In the genomic region with DNA sequence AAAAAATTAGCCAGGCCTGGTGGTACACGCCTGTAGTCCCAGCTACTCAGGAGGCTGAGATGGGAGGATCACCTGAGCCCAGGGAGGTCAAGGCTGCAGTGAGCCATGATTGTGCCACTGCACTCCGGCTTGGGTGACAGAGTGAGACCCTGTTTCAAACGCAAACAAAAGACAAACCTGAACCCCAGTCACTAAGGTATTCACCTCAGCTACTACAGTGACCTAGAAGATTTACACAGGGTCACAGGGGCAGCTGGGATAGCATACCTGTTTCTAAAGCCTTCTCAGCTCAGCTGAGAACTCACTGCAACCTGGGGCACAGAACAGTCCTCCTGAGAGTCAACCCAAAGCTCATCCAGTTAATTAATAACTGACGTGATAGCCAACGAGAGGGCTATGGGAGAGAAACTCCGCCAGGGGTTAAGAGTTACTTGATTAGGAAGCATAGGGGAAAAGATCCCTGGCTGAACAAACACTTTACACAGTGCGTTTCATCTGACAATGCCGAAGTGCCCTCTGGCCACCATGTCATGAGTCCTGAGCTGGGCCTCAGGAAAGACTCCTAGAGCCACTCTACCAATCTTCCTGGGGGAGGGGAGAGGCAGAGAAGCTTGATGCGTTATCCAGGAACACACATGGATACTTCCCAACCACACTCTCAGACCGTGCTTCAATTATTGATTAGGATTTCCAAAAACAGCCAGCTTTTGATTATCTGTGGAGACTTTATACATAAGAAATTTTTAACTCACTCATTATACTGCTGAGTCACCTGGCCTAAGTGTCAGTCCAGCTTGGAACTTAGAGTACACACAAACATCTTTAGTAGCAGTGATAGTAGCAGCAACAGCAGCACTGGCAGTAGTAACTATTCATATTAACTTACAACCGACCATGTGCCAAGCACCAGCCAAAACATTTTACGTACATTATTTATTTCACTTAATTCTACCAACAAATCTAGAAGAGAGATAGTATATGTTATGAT, we compare ENCODE assay signal across 1 cellular context.
A peak's percentile ranks its signal among the peaks of the same experiment; 100 is the strongest.
TF ChIP-seq lines count a peak whose summit lies in the region.

No MANE protein-coding gene starts in this region.

TF ChIP-seq in HepG2, 621 proteins besides CTCF, POLR2A, EP300 and RAD21 (continued from another document and continues in another):
- TF ChIP-seq MBD4 (IDR thresholded peaks at IDR 0.05; ENCODE audit: borderline replicate concordance, low read length) (peak; percentile 62; the same call in 1 of the 2 replicates), ZIK1 (CRISPR knock-in tag; IDR thresholded peaks at IDR 0.05; ENCODE audit: borderline replicate concordance, low read depth) (no peak), TCF7L2 (IDR thresholded peaks at IDR 0.05; ENCODE audit: low read depth, low read length) (0 out of 2 replicates have a peak, but pooled peaks have one; percentile 20), HOXA5 (CRISPR knock-in tag; IDR thresholded peaks at IDR 0.05) (0 out of 2 replicates have a peak, but pooled peaks have one; percentile 73), ZMYM2 (CRISPR knock-in tag; IDR thresholded peaks at IDR 0.05) (peak; percentile 95), MXI1 (IDR thresholded peaks at IDR 0.05; ENCODE audit: borderline replicate concordance, low read depth, low read length) (peak; percentile 32; the same call in 1 of the 3 replicates), NAIF1 (CRISPR knock-in tag; IDR thresholded peaks at IDR 0.05; ENCODE audit: borderline replicate concordance) (no peak), JDP2 (CRISPR knock-in tag; IDR thresholded peaks at IDR 0.05; ENCODE audit: borderline replicate concordance) (no peak), TSC22D2 (CRISPR knock-in tag; IDR thresholded peaks at IDR 0.05; ENCODE audit: borderline replicate concordance) (no peak), ZNF75D (CRISPR knock-in tag; IDR thresholded peaks at IDR 0.05; ENCODE audit: borderline replicate concordance) (no peak), NCOA5 (CRISPR knock-in tag; IDR thresholded peaks at IDR 0.05) (no peak), ZNF776 (CRISPR knock-in tag; IDR thresholded peaks at IDR 0.05) (no peak), DMAP1 (CRISPR knock-in tag; IDR thresholded peaks at IDR 0.05) (peak; percentile 52; the same call in 1 of the 2 replicates), ZNF205 (CRISPR knock-in tag; IDR thresholded peaks at IDR 0.05) (peak; percentile 43; the same call in 1 of the 2 replicates), ZNF790 (CRISPR knock-in tag; IDR thresholded peaks at IDR 0.05; ENCODE audit: borderline replicate concordance) (0 out of 2 replicates have a peak, but pooled peaks have one; percentile 45), KDM6A (CRISPR knock-in tag; IDR thresholded peaks at IDR 0.05; ENCODE audit: low read depth) (peak; percentile 70), MATR3 (CRISPR knock-in tag; IDR thresholded peaks at IDR 0.05) (no peak), ZFP1 (CRISPR knock-in tag; IDR thresholded peaks at IDR 0.05) (0 out of 2 replicates have a peak, but pooled peaks have one; percentile 40), RCOR2 (CRISPR knock-in tag; IDR thresholded peaks at IDR 0.05) (peak; percentile 89; the same call in 1 of the 2 replicates), PCBP2 (optimal IDR thresholded peaks at IDR 0.05; ENCODE audit: low read depth, low read length, poor library complexity, severe bottlenecking) (no peak), ZNF577 (CRISPR knock-in tag; IDR thresholded peaks at IDR 0.05; ENCODE audit: borderline replicate concordance, low read depth) (no peak), RARA (CRISPR knock-in tag; IDR thresholded peaks at IDR 0.05) (peak; percentile 93), GATA4 (IDR thresholded peaks at IDR 0.05; ENCODE audit: borderline replicate concordance, low read depth) (peak; percentile 62; the same call in 1 of the 2 replicates), JUND (CRISPR knock-in tag; IDR thresholded peaks at IDR 0.05) (no peak), FOSL1 (CRISPR knock-in tag; IDR thresholded peaks at IDR 0.05; ENCODE audit: borderline replicate concordance) (no peak), IKZF4 (CRISPR knock-in tag; IDR thresholded peaks at IDR 0.05; ENCODE audit: borderline replicate concordance, low read depth, not compliant biosample characterization) (no peak)
- TF ChIP-seq, protein P1, sequence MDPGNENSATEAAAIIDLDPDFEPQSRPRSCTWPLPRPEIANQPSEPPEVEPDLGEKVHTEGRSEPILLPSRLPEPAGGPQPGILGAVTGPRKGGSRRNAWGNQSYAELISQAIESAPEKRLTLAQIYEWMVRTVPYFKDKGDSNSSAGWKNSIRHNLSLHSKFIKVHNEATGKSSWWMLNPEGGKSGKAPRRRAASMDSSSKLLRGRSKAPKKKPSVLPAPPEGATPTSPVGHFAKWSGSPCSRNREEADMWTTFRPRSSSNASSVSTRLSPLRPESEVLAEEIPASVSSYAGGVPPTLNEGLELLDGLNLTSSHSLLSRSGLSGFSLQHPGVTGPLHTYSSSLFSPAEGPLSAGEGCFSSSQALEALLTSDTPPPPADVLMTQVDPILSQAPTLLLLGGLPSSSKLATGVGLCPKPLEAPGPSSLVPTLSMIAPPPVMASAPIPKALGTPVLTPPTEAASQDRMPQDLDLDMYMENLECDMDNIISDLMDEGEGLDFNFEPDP (CRISPR knock-in tag; conservative IDR thresholded peaks at IDR 0.05): no peak
- TF ChIP-seq, protein P2, sequence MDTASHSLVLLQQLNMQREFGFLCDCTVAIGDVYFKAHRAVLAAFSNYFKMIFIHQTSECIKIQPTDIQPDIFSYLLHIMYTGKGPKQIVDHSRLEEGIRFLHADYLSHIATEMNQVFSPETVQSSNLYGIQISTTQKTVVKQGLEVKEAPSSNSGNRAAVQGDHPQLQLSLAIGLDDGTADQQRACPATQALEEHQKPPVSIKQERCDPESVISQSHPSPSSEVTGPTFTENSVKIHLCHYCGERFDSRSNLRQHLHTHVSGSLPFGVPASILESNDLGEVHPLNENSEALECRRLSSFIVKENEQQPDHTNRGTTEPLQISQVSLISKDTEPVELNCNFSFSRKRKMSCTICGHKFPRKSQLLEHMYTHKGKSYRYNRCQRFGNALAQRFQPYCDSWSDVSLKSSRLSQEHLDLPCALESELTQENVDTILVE (CRISPR knock-in tag; IDR thresholded peaks at IDR 0.05): no peak
- TF ChIP-seq, protein P3, sequence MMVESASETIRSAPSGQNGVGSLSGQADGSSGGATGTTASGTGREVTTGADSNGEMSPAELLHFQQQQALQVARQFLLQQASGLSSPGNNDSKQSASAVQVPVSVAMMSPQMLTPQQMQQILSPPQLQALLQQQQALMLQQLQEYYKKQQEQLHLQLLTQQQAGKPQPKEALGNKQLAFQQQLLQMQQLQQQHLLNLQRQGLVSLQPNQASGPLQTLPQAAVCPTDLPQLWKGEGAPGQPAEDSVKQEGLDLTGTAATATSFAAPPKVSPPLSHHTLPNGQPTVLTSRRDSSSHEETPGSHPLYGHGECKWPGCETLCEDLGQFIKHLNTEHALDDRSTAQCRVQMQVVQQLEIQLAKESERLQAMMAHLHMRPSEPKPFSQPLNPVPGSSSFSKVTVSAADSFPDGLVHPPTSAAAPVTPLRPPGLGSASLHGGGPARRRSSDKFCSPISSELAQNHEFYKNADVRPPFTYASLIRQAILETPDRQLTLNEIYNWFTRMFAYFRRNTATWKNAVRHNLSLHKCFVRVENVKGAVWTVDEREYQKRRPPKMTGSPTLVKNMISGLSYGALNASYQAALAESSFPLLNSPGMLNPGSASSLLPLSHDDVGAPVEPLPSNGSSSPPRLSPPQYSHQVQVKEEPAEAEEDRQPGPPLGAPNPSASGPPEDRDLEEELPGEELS (CRISPR knock-in tag; IDR thresholded peaks at IDR 0.05): peak; percentile 81
- TF ChIP-seq, protein P4, sequence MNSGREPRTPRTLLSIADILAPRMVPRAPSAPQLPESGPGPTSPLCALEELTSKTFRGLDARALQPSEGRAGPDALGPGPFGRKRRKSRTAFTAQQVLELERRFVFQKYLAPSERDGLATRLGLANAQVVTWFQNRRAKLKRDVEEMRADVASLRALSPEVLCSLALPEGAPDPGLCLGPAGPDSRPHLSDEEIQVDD (CRISPR knock-in tag; IDR thresholded peaks at IDR 0.05; ENCODE audit: borderline replicate concordance): no peak
- TF ChIP-seq, protein P5, sequence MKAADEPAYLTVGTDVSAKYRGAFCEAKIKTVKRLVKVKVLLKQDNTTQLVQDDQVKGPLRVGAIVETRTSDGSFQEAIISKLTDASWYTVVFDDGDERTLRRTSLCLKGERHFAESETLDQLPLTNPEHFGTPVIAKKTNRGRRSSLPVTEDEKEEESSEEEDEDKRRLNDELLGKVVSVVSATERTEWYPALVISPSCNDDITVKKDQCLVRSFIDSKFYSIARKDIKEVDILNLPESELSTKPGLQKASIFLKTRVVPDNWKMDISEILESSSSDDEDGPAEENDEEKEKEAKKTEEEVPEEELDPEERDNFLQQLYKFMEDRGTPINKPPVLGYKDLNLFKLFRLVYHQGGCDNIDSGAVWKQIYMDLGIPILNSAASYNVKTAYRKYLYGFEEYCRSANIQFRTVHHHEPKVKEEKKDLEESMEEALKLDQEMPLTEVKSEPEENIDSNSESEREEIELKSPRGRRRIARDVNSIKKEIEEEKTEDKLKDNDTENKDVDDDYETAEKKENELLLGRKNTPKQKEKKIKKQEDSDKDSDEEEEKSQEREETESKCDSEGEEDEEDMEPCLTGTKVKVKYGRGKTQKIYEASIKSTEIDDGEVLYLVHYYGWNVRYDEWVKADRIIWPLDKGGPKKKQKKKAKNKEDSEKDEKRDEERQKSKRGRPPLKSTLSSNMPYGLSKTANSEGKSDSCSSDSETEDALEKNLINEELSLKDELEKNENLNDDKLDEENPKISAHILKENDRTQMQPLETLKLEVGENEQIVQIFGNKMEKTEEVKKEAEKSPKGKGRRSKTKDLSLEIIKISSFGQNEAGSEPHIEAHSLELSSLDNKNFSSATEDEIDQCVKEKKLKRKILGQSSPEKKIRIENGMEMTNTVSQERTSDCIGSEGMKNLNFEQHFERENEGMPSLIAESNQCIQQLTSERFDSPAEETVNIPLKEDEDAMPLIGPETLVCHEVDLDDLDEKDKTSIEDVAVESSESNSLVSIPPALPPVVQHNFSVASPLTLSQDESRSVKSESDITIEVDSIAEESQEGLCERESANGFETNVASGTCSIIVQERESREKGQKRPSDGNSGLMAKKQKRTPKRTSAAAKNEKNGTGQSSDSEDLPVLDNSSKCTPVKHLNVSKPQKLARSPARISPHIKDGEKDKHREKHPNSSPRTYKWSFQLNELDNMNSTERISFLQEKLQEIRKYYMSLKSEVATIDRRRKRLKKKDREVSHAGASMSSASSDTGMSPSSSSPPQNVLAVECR (CRISPR knock-in tag; IDR thresholded peaks at IDR 0.05; ENCODE audit: borderline replicate concordance): peak; percentile 69; the same call in 1 of the 2 replicates
- TF ChIP-seq, protein P6, sequence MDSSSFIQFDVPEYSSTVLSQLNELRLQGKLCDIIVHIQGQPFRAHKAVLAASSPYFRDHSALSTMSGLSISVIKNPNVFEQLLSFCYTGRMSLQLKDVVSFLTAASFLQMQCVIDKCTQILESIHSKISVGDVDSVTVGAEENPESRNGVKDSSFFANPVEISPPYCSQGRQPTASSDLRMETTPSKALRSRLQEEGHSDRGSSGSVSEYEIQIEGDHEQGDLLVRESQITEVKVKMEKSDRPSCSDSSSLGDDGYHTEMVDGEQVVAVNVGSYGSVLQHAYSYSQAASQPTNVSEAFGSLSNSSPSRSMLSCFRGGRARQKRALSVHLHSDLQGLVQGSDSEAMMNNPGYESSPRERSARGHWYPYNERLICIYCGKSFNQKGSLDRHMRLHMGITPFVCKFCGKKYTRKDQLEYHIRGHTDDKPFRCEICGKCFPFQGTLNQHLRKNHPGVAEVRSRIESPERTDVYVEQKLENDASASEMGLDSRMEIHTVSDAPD (CRISPR knock-in tag; IDR thresholded peaks at IDR 0.05): peak; percentile 10; the same call in 1 of the 2 replicates
- TF ChIP-seq, protein P7, sequence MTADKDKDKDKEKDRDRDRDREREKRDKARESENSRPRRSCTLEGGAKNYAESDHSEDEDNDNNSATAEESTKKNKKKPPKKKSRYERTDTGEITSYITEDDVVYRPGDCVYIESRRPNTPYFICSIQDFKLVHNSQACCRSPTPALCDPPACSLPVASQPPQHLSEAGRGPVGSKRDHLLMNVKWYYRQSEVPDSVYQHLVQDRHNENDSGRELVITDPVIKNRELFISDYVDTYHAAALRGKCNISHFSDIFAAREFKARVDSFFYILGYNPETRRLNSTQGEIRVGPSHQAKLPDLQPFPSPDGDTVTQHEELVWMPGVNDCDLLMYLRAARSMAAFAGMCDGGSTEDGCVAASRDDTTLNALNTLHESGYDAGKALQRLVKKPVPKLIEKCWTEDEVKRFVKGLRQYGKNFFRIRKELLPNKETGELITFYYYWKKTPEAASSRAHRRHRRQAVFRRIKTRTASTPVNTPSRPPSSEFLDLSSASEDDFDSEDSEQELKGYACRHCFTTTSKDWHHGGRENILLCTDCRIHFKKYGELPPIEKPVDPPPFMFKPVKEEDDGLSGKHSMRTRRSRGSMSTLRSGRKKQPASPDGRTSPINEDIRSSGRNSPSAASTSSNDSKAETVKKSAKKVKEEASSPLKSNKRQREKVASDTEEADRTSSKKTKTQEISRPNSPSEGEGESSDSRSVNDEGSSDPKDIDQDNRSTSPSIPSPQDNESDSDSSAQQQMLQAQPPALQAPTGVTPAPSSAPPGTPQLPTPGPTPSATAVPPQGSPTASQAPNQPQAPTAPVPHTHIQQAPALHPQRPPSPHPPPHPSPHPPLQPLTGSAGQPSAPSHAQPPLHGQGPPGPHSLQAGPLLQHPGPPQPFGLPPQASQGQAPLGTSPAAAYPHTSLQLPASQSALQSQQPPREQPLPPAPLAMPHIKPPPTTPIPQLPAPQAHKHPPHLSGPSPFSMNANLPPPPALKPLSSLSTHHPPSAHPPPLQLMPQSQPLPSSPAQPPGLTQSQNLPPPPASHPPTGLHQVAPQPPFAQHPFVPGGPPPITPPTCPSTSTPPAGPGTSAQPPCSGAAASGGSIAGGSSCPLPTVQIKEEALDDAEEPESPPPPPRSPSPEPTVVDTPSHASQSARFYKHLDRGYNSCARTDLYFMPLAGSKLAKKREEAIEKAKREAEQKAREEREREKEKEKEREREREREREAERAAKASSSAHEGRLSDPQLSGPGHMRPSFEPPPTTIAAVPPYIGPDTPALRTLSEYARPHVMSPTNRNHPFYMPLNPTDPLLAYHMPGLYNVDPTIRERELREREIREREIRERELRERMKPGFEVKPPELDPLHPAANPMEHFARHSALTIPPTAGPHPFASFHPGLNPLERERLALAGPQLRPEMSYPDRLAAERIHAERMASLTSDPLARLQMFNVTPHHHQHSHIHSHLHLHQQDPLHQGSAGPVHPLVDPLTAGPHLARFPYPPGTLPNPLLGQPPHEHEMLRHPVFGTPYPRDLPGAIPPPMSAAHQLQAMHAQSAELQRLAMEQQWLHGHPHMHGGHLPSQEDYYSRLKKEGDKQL (CRISPR knock-in tag; IDR thresholded peaks at IDR 0.05; ENCODE audit: low read depth): peak; percentile 58; the same call in 1 of the 2 replicates
- TF ChIP-seq, protein P8, sequence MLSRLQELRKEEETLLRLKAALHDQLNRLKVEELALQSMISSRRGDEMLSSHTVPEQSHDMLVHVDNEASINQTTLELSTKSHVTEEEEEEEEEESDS (CRISPR knock-in tag; IDR thresholded peaks at IDR 0.05; ENCODE audit: borderline replicate concordance): 0 out of 2 replicates have a peak, but pooled peaks have one; percentile 31
- TF ChIP-seq, protein P9, sequence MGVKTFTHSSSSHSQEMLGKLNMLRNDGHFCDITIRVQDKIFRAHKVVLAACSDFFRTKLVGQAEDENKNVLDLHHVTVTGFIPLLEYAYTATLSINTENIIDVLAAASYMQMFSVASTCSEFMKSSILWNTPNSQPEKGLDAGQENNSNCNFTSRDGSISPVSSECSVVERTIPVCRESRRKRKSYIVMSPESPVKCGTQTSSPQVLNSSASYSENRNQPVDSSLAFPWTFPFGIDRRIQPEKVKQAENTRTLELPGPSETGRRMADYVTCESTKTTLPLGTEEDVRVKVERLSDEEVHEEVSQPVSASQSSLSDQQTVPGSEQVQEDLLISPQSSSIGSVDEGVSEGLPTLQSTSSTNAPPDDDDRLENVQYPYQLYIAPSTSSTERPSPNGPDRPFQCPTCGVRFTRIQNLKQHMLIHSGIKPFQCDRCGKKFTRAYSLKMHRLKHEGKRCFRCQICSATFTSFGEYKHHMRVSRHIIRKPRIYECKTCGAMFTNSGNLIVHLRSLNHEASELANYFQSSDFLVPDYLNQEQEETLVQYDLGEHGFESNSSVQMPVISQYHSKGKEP (CRISPR knock-in tag; IDR thresholded peaks at IDR 0.05): no peak
